ENCODE assay signal across 8 cellular contexts in the genomic region with DNA sequence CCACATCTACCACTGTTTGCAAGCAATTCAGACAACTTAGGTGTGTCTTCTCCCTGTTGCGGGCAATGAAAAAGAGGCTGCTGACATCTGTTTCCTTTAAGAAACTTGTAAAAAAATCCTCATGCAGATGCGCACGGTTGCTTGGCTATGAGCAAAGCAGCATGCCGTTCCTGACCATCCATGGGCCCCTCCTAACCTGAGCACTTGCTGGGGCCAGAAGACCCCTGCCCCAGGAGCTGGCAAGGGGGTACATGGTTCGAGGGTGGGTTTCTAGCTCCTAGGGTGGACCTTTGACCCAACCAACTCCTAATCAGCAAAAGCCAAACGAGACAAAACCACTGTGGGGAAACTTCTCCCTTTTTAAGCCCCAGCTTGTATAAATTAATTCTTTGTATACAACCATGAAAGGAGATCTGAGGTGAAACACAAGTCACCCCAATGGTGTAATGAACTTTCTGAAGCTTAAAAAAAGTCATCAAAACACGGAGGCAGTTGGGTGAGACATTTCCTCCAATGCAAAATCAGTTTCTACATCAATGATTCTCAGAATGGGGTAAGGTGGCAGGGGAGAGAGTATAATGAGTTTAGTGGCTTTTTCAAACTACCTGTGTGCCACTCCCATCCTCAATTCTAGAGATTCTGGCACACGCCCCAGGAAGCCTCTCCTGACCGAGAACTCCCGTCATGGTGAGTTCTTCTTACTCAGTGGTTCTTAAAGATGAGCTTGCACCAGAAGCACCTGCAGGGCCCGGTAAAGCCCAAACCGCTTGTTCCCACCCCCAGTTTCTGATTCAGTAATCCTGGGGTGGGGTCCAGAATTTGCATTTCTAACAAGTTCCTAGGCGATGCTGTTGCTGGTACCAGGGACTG. TPM values are rescaled to one million over a fixed set of nuclear protein-coding genes. Genes with fewer than 3 reads are reported as not detected.
DNase-seq lines count a peak whose midpoint lies in the region; ATAC-seq and TF ChIP-seq lines count a peak whose summit lies in the region.

No MANE protein-coding gene starts in this region.

- H3K27me3 ChIP-seq in effector memory CD4-positive, alpha-beta T cell (replicated peaks; ENCODE audit: control insufficient read depth, insufficient read depth, low read length, poor library complexity, severe bottlenecking), result no peaks in the 10 kb centered on the region
- H3K27me3 ChIP-seq in foreskin keratinocyte, result peaks cover 8% of the 10 kb centered on the region

- TF ChIP-seq POLR2A in erythroblast (IDR thresholded peaks at IDR 0.05; ENCODE audit: low read length), result no peak

- DNase-seq in GM12864 (ENCODE audit: low read depth) (peak; percentile 80), foreskin keratinocyte (no peak), erythroblast (lab: John Stamatoyannopoulos, UW) (no peak), HuH-7.5 (ENCODE audit: low spot score) (no peak), RKO (ENCODE audit: low spot score) (no peak)
- no peak for DNase-seq in effector memory CD4-positive, alpha-beta T cell

- H3K4me3 ChIP-seq in GM12864 (ENCODE audit: low read depth, low read length), result peak overlapping the region; percentile 36; the same call in 1 of the 2 replicates
- H3K4me3 ChIP-seq in effector memory CD4-positive, alpha-beta T cell (ENCODE audit: insufficient read depth, low read depth, low read length, poor library complexity, severe bottlenecking), result peak overlapping the region; percentile 41

- H3K4me1 ChIP-seq in effector memory CD4-positive, alpha-beta T cell (ENCODE audit: control insufficient read depth, insufficient read depth, low read length, poor library complexity, severe bottlenecking), result peaks cover 31% of the 10 kb centered on the region
- H3K4me1 ChIP-seq in foreskin keratinocyte, result no peaks in the 10 kb centered on the region

- TF ChIP-seq CTCF in GM12864 (IDR thresholded peaks at IDR 0.05; ENCODE audit: low read depth, low read length, missing control alignments), result no peak
- no peak for TF ChIP-seq CTCF in foreskin keratinocyte (conservative IDR thresholded peaks at IDR 0.05)

- H3K27ac ChIP-seq in effector memory CD4-positive, alpha-beta T cell (ENCODE audit: insufficient read depth, low read length, poor library complexity, severe bottlenecking), result no peak overlapping the region
- no peak overlapping the region for H3K27ac ChIP-seq in foreskin keratinocyte

- ATAC-seq in GM21423 (IDR thresholded peaks at IDR 0.05; ENCODE audit: unreplicated experiment) (peak; percentile 40), HG03565 (IDR thresholded peaks at IDR 0.05; ENCODE audit: unreplicated experiment) (peak; percentile 39), foreskin keratinocyte (no peak)

- H3K36me3 ChIP-seq in effector memory CD4-positive, alpha-beta T cell (ENCODE audit: control insufficient read depth, insufficient read depth, low read length), result no peaks in the 10 kb centered on the region

- no peaks in the 10 kb centered on the region for H3K9me3 ChIP-seq in effector memory CD4-positive, alpha-beta T cell (ENCODE audit: control insufficient read depth, low read length)

RNA-seq across cellular contexts. Expression of gene CPN2, which starts 44.1 kb away (rescaled TPM):
- not detected in 2 replicates for total RNA-seq in foreskin keratinocyte
- not detected in 2 replicates for polyA plus RNA-seq in foreskin keratinocyte
